9 cellular contexts compared by ENCODE assay signal in the genomic region with DNA sequence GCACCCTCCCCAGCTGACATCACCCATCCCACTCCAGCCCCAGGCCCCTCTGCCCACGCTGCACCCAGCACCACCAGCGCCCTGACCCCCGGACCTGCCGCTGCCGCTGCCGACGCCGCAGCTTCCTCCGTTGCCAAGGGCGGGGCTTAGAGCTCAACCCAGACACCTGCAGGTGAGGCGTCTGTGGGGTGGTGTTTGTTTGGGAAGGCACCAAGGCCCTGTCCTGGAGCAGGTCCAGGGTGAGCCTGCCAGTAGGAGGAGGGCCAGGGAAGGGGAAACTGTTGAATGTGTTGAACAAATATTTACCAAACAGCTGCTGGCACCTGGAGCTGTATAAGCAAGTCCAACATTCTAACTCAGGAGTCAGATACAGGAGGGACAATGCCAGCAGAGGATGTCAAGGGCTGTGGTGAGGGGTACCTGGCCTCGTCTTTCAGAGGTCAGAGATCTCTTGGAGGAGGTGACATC. TPM values are rescaled to one million over a fixed set of nuclear protein-coding genes. Genes with fewer than 3 reads are reported as not detected.
DNase-seq lines count a peak whose midpoint lies in the region; ATAC-seq and TF ChIP-seq lines count a peak whose summit lies in the region.
"Had no signal": no experiment of that assay in that cellular context is flagged by ENCODE, and none has a peak within 500 bp of the region (broad histone marks: within the 10 kb centered on the region; RNA-seq: fewer than 3 reads in every experiment).

No MANE protein-coding gene starts in this region.

- H3K4me3 ChIP-seq in HL-60 (replicated peaks; ENCODE audit: insufficient read depth, low read length) = no peak overlapping the region
- H3K4me3 ChIP-seq in epithelial cell of esophagus (ENCODE audit: low read length) = peak overlapping the region; percentile 5
- no peak overlapping the region for H3K4me3 ChIP-seq in prostate gland
- H3K4me3 ChIP-seq: psoas muscle had no signal

- WGBS in prostate gland = 34% methylated on average over 12 of the region's 12 CpGs

- intact Hi-C loops in prostate gland (cut with DNase I) = loop anchor here (1.0 kb wide), 1 partner anchor 10 kb away; no protein-coding TSS in a partner anchor

- no peaks in the 10 kb centered on the region for H3K9me3 ChIP-seq in prostate gland
- H3K9me3 ChIP-seq: psoas muscle had no signal

- peak overlapping the region; percentile 97 for H3K27ac ChIP-seq in HL-60 (replicated peaks)
- H3K27ac ChIP-seq in prostate gland = peak overlapping the region; percentile 52 to 72
- H3K27ac ChIP-seq: psoas muscle had no signal

- H3K4me1 ChIP-seq in prostate gland (replicated peaks) = peaks cover 20% of the 10 kb centered on the region

- TF ChIP-seq CTCF in HL-60 (IDR thresholded peaks at IDR 0.05; ENCODE audit: insufficient read depth, low read length) = no peak
- TF ChIP-seq CTCF in epithelial cell of esophagus (IDR thresholded peaks at IDR 0.05; ENCODE audit: insufficient read depth, low read depth, low read length, missing control alignments) = no peak
- peak in 2 of 4 experiments; percentile 40 to 42 for TF ChIP-seq CTCF in prostate gland (IDR thresholded peaks at IDR 0.05)

- TF ChIP-seq POLR2A in prostate gland (IDR thresholded peaks at IDR 0.05) = no peak

- DNase-seq in HL-60 (ENCODE audit: low read depth in 1 of 2, low spot score in 1 of 2) (no peak), NCI-H510A (lab: John Stamatoyannopoulos, UW) (peak; percentile 90), epithelial cell of esophagus (ENCODE audit: low read depth) (peak; percentile 62), prostate gland (ENCODE audit: low spot score) (peak; percentile 95), EL (no peak)
- DNase-seq: NCI-H524 had no signal

- H3K36me3 ChIP-seq in prostate gland = no peaks in the 10 kb centered on the region

- H3K27me3 ChIP-seq in HL-60 (ENCODE audit: insufficient read depth, poor library complexity, severe bottlenecking) = no peaks in the 10 kb centered on the region
- H3K27me3 ChIP-seq in prostate gland (replicated peaks; ENCODE audit: insufficient read depth) = no peaks in the 10 kb centered on the region

- no peak for ATAC-seq in GM21381 (IDR thresholded peaks at IDR 0.05; ENCODE audit: unreplicated experiment)
- ATAC-seq in HG03469 (IDR thresholded peaks at IDR 0.05; ENCODE audit: unreplicated experiment) = no peak
- ATAC-seq: psoas muscle had no signal

RNA-seq across cellular contexts. Expression of gene VEGFB, which starts 3.1 kb away (rescaled TPM):
- 10 to 100 TPM; 50.9 to 91.2 TPM for total RNA-seq in prostate gland

RNA-seq across cellular contexts. Expression of gene FKBP2, which starts 3.4 kb away (rescaled TPM):
- 100 to 1,000 TPM; 138 to 164 TPM for total RNA-seq in prostate gland

RNA-seq across cellular contexts. Expression of gene DNAJC4, which starts 7.2 kb away (rescaled TPM):
- 10 to 100 TPM; 55.8 to 63.8 TPM for total RNA-seq in prostate gland

RNA-seq across cellular contexts. Expression of gene PPP1R14B, which starts 9.2 kb away (rescaled TPM):
- 10 to 100 TPM; 60.5 to 69.3 TPM for total RNA-seq in prostate gland

RNA-seq across cellular contexts. Expression of gene NUDT22, which starts 11.4 kb away (rescaled TPM):
- 10 to 100 TPM; 89.5 to 90.8 TPM for total RNA-seq in prostate gland

Comparison
In these comparisons a context has a peak if more than half of its experiments do, and no peak if none do; other contexts are left out.
1. DNase-seq: peak in NCI-H510A (single experiment), epithelial cell of esophagus (single experiment) and prostate gland (single experiment); none in HL-60 (0 of 2) and EL (single experiment).